In genomic region chr1:202162418-202163280, GRCh38 we compare ENCODE assay signal across 10 cellular contexts. TPM values are rescaled to one million over a fixed set of nuclear protein-coding genes. Genes with fewer than 3 reads are reported as not detected.
A peak's percentile ranks its signal among the peaks of the same experiment; 100 is the strongest.
DNase-seq lines count a peak whose midpoint lies in the region; ATAC-seq and TF ChIP-seq lines count a peak whose summit lies in the region.
"Had no signal": no experiment of that assay in that cellular context is flagged by ENCODE, and none has a peak within 500 bp of the region (broad histone marks: within the 10 kb centered on the region; RNA-seq: fewer than 3 reads in every experiment).

No MANE protein-coding gene starts in this region.

- ATAC-seq in T-cell (replicated peaks in 1 of 4) = no peak
- ATAC-seq in stimulated activated effector memory CD8-positive, alpha-beta T cell treated with anti-CD3 and anti-CD28 coated beads, Interleukin-12 subunit alpha, Interleukin-12 subunit beta, amount 100 ng/mL, for 72 hours = peak; percentile 5
- no peak for ATAC-seq in HG03095 (IDR thresholded peaks at IDR 0.05; ENCODE audit: unreplicated experiment)

- H3K4me2 ChIP-seq in GM23248 (ENCODE audit: unreplicated experiment) = no peak overlapping the region
- H3K4me2 ChIP-seq: hepatocyte, neural progenitor cell had no signal

- H3K9me3 Mint-ChIP-seq in T-cell = no peaks in the 10 kb centered on the region
- H3K9me3 Mint-ChIP-seq in stimulated activated effector memory CD8-positive, alpha-beta T cell treated with anti-CD3 and anti-CD28 coated beads, Interleukin-12 subunit alpha, Interleukin-12 subunit beta, amount 100 ng/mL, for 72 hours = no peaks in the 10 kb centered on the region
- H3K9me3 Mint-ChIP-seq: neural progenitor cell had no signal

- H3K27ac ChIP-seq in HL-60 (replicated peaks) (peak overlapping the region; percentile 97), colonic mucosa (peak overlapping the region; percentile 22), GM23248 (no peak overlapping the region)
- H3K27ac ChIP-seq: hepatocyte, neural progenitor cell had no signal

- in situ Hi-C loops in GM23248 (cut with MboI) = no loop called here

- H4K20me1 ChIP-seq in GM23248 (ENCODE audit: insufficient read depth) = no peaks in the 10 kb centered on the region

- no peak overlapping the region for H2AFZ ChIP-seq in GM23248
- H2AFZ ChIP-seq: hepatocyte, neural progenitor cell had no signal

- TF ChIP-seq CTCF in HL-60 (IDR thresholded peaks at IDR 0.05; ENCODE audit: insufficient read depth, low read length) = no peak
- no peak for TF ChIP-seq CTCF in colonic mucosa (IDR thresholded peaks at IDR 0.05)

- peak overlapping the region; percentile 56; the same call in 1 of the 2 replicates for H3K4me3 ChIP-seq in HL-60 (replicated peaks; ENCODE audit: insufficient read depth, low read length)
- H3K4me3 ChIP-seq in colonic mucosa = no peak overlapping the region
- no peak overlapping the region for H3K4me3 ChIP-seq in GM23248
- H3K4me3 ChIP-seq: hepatocyte, neural progenitor cell had no signal

- peaks cover under 1% of the 10 kb centered on the region for H3K36me3 Mint-ChIP-seq in T-cell
- H3K36me3 Mint-ChIP-seq in stimulated activated effector memory CD8-positive, alpha-beta T cell treated with anti-CD3 and anti-CD28 coated beads, Interleukin-12 subunit alpha, Interleukin-12 subunit beta, amount 100 ng/mL, for 72 hours = peaks cover 47% of the 10 kb centered on the region
- H3K36me3 Mint-ChIP-seq: neural progenitor cell had no signal

- DNase-seq in HL-60 (ENCODE audit: low read depth in 1 of 2, low spot score in 1 of 2) (peak; percentile 61 to 79), T-cell (no peak), colonic mucosa (no peak), GM23248 (no peak), AG08396 (ENCODE audit: low spot score) (no peak)
- DNase-seq in stimulated activated effector memory CD8-positive, alpha-beta T cell treated with anti-CD3 and anti-CD28 coated beads, Interleukin-12 subunit alpha, Interleukin-12 subunit beta, amount 100 ng/mL, for 72 hours (ENCODE audit: low spot score in 2 of 2) = peak; percentile 15 to 66

- no peaks in the 10 kb centered on the region for H3K27me3 Mint-ChIP-seq in T-cell

- H3K9ac ChIP-seq in colonic mucosa (ENCODE audit: low read depth in 2 of 2, low read length in 2 of 2) = no peak overlapping the region
- no peak overlapping the region for H3K9ac ChIP-seq in GM23248
- H3K9ac ChIP-seq: neural progenitor cell had no signal

- H3K9me3 ChIP-seq in colonic mucosa (no peaks in the 10 kb centered on the region), GM23248 (ENCODE audit: low read depth) (no peaks in the 10 kb centered on the region)

- peaks cover 82 to 93% (median 83%) of the 10 kb centered on the region in 3 donors for H3K4me1 Mint-ChIP-seq in T-cell
- H3K4me1 Mint-ChIP-seq in stimulated activated effector memory CD8-positive, alpha-beta T cell treated with anti-CD3 and anti-CD28 coated beads, Interleukin-12 subunit alpha, Interleukin-12 subunit beta, amount 100 ng/mL, for 72 hours = peaks cover 96% of the 10 kb centered on the region

- CTCF ChIA-PET in T-cell (lab: Charles Lee) = interaction anchor here (0.6 to 1.8 kb wide), 3 partner anchors 8 to 78 kb away, joined by 5 to 9 read pairs (median 6); no protein-coding TSS in a partner anchor

- H3K27me3 ChIP-seq in HL-60 (ENCODE audit: insufficient read depth, poor library complexity, severe bottlenecking) (no peaks in the 10 kb centered on the region), colonic mucosa (no peaks in the 10 kb centered on the region), GM23248 (replicated peaks; ENCODE audit: insufficient read depth) (no peaks in the 10 kb centered on the region)
- H3K27me3 ChIP-seq: hepatocyte, neural progenitor cell had no signal

- intact Hi-C loops in colonic mucosa (cut with DNase I) = no loop called here

- H3K4me1 ChIP-seq in colonic mucosa = no peaks in the 10 kb centered on the region
- no peaks in the 10 kb centered on the region for H3K4me1 ChIP-seq in GM23248 (ENCODE audit: insufficient read depth)

- POLR2A ChIA-PET in T-cell (lab: Charles Lee) = interaction anchor here (0.6 to 1.0 kb wide), 3 partner anchors 8 to 298 kb away, joined by 3 to 7 read pairs (median 4); no protein-coding TSS in a partner anchor

- H3K9me2 ChIP-seq in GM23248 (ENCODE audit: insufficient read depth) = no peaks in the 10 kb centered on the region

- H3K79me2 ChIP-seq in GM23248 (ENCODE audit: insufficient read depth) = no peaks in the 10 kb centered on the region
- H3K79me2 ChIP-seq: hepatocyte had no signal

- H3K4me3 Mint-ChIP-seq in T-cell = peak overlapping the region; percentile 53 to 92 (median 92)
- H3K4me3 Mint-ChIP-seq in stimulated activated effector memory CD8-positive, alpha-beta T cell treated with anti-CD3 and anti-CD28 coated beads, Interleukin-12 subunit alpha, Interleukin-12 subunit beta, amount 100 ng/mL, for 72 hours = peak overlapping the region; percentile 100
- H3K4me3 Mint-ChIP-seq: neural progenitor cell had no signal

- 74 to 78% methylated on average over 15 of the region's 15 CpGs for WGBS in GM23248 (ENCODE audit: low coverage in 1 of 2, low lambda C conversion rate in 2 of 2, missing lambda C conversion rate in 2 of 2), 2 experiments

- H3K36me3 ChIP-seq in colonic mucosa = no peaks in the 10 kb centered on the region
- H3K36me3 ChIP-seq in GM23248 (ENCODE audit: low read depth) = no peaks in the 10 kb centered on the region
- H3K36me3 ChIP-seq: neural progenitor cell had no signal

- no peaks in the 10 kb centered on the region for H3F3A ChIP-seq in GM23248 (ENCODE audit: insufficient read depth)

- H3K27ac Mint-ChIP-seq in T-cell = peak overlapping the region; percentile 86 to 99
- peak overlapping the region; percentile 99 for H3K27ac Mint-ChIP-seq in stimulated activated effector memory CD8-positive, alpha-beta T cell treated with anti-CD3 and anti-CD28 coated beads, Interleukin-12 subunit alpha, Interleukin-12 subunit beta, amount 100 ng/mL, for 72 hours
- H3K27ac Mint-ChIP-seq: neural progenitor cell had no signal

RNA-seq across cellular contexts. Expression of gene PTPN7, which starts 2.2 kb away (rescaled TPM):
- total RNA-seq in T-cell (100 to 1,000 TPM in 1 of 5 donors, 10 to 100 TPM in 4; 67.1 to 124 (median 71.7) TPM), colonic mucosa (1 to 10 TPM; 2.0 to 2.9 TPM)
- not detected in 2 replicates for total RNA-seq in GM23248 (2014; rRNA removed; shearing (Covaris generic))
- polyA plus RNA-seq in GM23248 (2016; fragmentation: Nextera tagmentation; extraction: Ambion mirVana) = 0.16 TPM in 1 of 2 replicates, not detected in the other
- total RNA-seq: hepatocyte, MCF 10A had no signal

RNA-seq across cellular contexts. Expression of gene ARL8A, which starts 18.1 kb away (rescaled TPM):
- total RNA-seq in T-cell (10 to 100 TPM; 37.8 to 70.2 (median 50.9) TPM), colonic mucosa (10 to 100 TPM; 30.3 to 57.0 TPM)
- total RNA-seq in GM23248 (2014; rRNA removed; shearing (Covaris generic)) = 25.0 and 32.5 TPM in 2 replicates
- 33.5 and 33.9 TPM in 2 replicates for polyA plus RNA-seq in GM23248 (2016; fragmentation: Nextera tagmentation; extraction: Ambion mirVana)

RNA-seq across cellular contexts. Expression of gene LGR6, which starts 30.9 kb away (rescaled TPM):
- total RNA-seq in T-cell (10 to 100 TPM in 1 of 5 donors, 1 to 10 TPM in 3, under 1 TPM in 1; 0.58 to 13.1 (median 1.8) TPM), colonic mucosa (1 to 10 TPM; 1.3 to 1.6 TPM)
- total RNA-seq in GM23248 (2014; rRNA removed; shearing (Covaris generic)) = not detected in 2 replicates
- not detected in 2 replicates for polyA plus RNA-seq in GM23248 (2016; fragmentation: Nextera tagmentation; extraction: Ambion mirVana)

RNA-seq across cellular contexts. Expression of gene GPR37L1, which starts 39.9 kb away (rescaled TPM):
- total RNA-seq in T-cell (not detected), colonic mucosa (1 to 10 TPM; 1.6 to 3.1 TPM)
- not detected in 2 replicates for total RNA-seq in GM23248 (2014; rRNA removed; shearing (Covaris generic))
- polyA plus RNA-seq in GM23248 (2016; fragmentation: Nextera tagmentation; extraction: Ambion mirVana) = 0.03 TPM in 1 of 2 replicates, not detected in the other
- total RNA-seq: hepatocyte, MCF 10A had no signal

Comparison
In these comparisons a context has a peak if more than half of its experiments do, and no peak if none do; other contexts are left out.
1. DNase-seq: peak in HL-60 (2 of 2) and stimulated activated effector memory CD8-positive, alpha-beta T cell treated with anti-CD3 and anti-CD28 coated beads, Interleukin-12 subunit alpha, Interleukin-12 subunit beta, amount 100 ng/mL, for 72 hours (2 of 2); none in T-cell (0 of 34), colonic mucosa (single experiment), GM23248 (single experiment) and AG08396 (single experiment).
2. RNA of gene PTPN7, which starts 2.2 kb away (total RNA-seq): 67.1 to 124 TPM in T-cell; 2.0 to 2.9 TPM in colonic mucosa and not detected in GM23248; every median in the first group is over 10 times any median in the second.